18 cellular contexts compared by ENCODE assay signal in the genomic region with DNA sequence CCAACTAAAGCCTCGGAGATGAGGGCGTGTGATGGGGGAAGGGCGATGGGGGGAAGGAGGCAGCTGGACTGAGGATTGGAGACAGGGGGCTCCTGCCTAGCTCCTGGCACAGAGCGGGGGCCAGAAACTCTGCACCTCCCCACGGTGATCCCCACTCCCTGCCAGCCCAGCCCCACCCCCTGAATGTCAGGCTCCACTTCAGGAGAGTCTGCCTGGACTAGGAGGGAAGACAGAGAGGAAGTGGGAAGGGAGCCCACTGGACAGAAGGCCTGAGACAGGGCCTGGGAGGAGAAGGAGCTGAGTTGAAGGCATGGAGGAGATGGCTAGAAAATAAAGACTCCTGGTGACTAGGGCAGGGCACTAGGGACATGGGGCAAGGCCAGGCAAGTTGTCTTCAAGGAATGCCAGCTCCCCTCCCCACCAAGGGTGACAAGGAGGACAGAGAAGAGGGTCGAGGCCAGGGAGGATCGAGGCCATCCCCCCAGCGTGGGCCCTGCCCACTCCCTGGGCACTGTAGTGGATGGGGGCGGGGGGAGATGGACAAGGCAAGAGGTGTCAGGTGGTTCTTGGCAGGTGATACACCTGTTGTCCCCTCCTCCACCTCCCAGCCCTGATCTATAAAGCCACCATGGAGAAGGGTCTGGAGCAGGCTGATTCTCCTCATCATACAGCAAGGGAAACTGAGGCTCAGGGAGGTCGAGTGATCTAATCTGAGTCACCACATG. TPM values are rescaled to one million over a fixed set of nuclear protein-coding genes. Genes with fewer than 3 reads are reported as not detected.
A peak's percentile ranks its signal among the peaks of the same experiment; 100 is the strongest.
DNase-seq lines count a peak whose midpoint lies in the region; ATAC-seq and TF ChIP-seq lines count a peak whose summit lies in the region.
"Had no signal": no experiment of that assay in that cellular context is flagged by ENCODE, and none has a peak within 500 bp of the region (broad histone marks: within the 10 kb centered on the region; RNA-seq: fewer than 3 reads in every experiment).

No MANE protein-coding gene starts in this region.

- 0 out of 2 replicates have a peak overlapping the region, but pooled peaks have one; percentile 27 for H3K9ac ChIP-seq in BLaER1
- no peak overlapping the region for H3K9ac ChIP-seq in IMR-90 (ENCODE audit: low read depth, low read length)

- peak overlapping the region; percentile 33 for H2AFZ ChIP-seq in IMR-90 (replicated peaks; ENCODE audit: low read length, poor library complexity)

- H3K27me3 ChIP-seq in BLaER1 (peaks cover 6% of the 10 kb centered on the region; the same call in 1 of the 2 replicates), IMR-90 (ENCODE audit: control insufficient read depth, insufficient read depth, low read length) (peaks cover 79% of the 10 kb centered on the region)
- H3K27me3 ChIP-seq: Peyer's patch had no signal

- no peak overlapping the region for H3K56ac ChIP-seq in IMR-90 (ENCODE audit: extremely low read depth, insufficient read depth, low read length)

- in situ Hi-C loops in IMR-90 (cut with MboI; ENCODE audit: low sequenced_read_pairs), result no loop called here

- intact Hi-C loops in IMR-90 (cut with micrococcal nuclease), result no loop called here

- H3K18ac ChIP-seq in IMR-90 (ENCODE audit: low read depth, low read length), result no peak overlapping the region

- dilution Hi-C loops in IMR-90 (cut with HindIII; ENCODE audit: low sequenced_read_pairs, unreplicated experiment), result no loop called here

- no peak for DNase-seq in IMR-90
- peak; percentile 75 for DNase-seq in cerebellum (ENCODE audit: low spot score)
- DNase-seq in kidney glomerular epithelial cell (lab: John Stamatoyannopoulos, UW), result no peak
- no peak for DNase-seq in activated CD4-positive, alpha-beta T cell treated with anti-CD3 and anti-CD28 coated beads for 4 hours
- DNase-seq in DMS114 treated with DMSO at 0.1 percent for 48 hours (lab: John Stamatoyannopoulos, UW; ENCODE audit: unreplicated experiment), result no peak
- DNase-seq: ACHN; CD8-positive, alpha-beta memory T cell; GDM1; Karpas-422; NCI-H1694; NK-92 treated with Interleukin-12 subunit alpha and Interleukin-12 subunit beta, amount 100 ng/mL, for 24 hours; Peyer's patch had no signal

- H2BK5ac ChIP-seq in IMR-90 (ENCODE audit: low read depth, low read length, poor library complexity, severe bottlenecking), result no peak overlapping the region

- no peak overlapping the region for H2BK120ac ChIP-seq in IMR-90 (ENCODE audit: low read depth, low read length)

- H2AK9ac ChIP-seq in IMR-90 (replicated peaks; ENCODE audit: low read depth, low read length, poor library complexity), result no peak overlapping the region

- H3K14ac ChIP-seq in IMR-90 (replicated peaks; ENCODE audit: low read depth, low read length), result no peak overlapping the region

- no peak overlapping the region for H2AK5ac ChIP-seq in IMR-90 (ENCODE audit: low read depth, low read length)

- TF ChIP-seq POLR2A in IMR-90 (IDR thresholded peaks at IDR 0.05; ENCODE audit: low read depth, low read length), result no peak

- H3K4me2 ChIP-seq in BLaER1, result peak overlapping the region; percentile 90
- H3K4me2 ChIP-seq in IMR-90 (ENCODE audit: low read depth, low read length), result no peak overlapping the region

- CTCF ChIA-PET in IMR-90 (lab: Yijun Ruan, JAX), result interaction anchor here (1.2 kb wide), 1 partner anchor 28 kb away, joined by 3 read pairs; no protein-coding TSS in a partner anchor

- TF ChIP-seq CTCF in 22Rv1 (IDR thresholded peaks at IDR 0.05) (no peak), IMR-90 (conservative IDR thresholded peaks at IDR 0.05; ENCODE audit: low read depth, low read length) (no peak)

- H3K36me3 ChIP-seq in BLaER1, result no peaks in the 10 kb centered on the region
- no peaks in the 10 kb centered on the region for H3K36me3 ChIP-seq in IMR-90 (ENCODE audit: control insufficient read depth, insufficient read depth, low read length)
- H3K36me3 ChIP-seq: HAP-1, Peyer's patch, SJSA1 had no signal

- no peaks in the 10 kb centered on the region for H3K9me3 ChIP-seq in BLaER1
- no peaks in the 10 kb centered on the region for H3K9me3 ChIP-seq in IMR-90 (ENCODE audit: control insufficient read depth, insufficient read depth, low read length)
- H3K9me3 ChIP-seq: HAP-1, Peyer's patch, SJSA1 had no signal

- no peak for ATAC-seq in IMR-90 (ENCODE audit: low read depth)
- ATAC-seq in HG03135 (IDR thresholded peaks at IDR 0.05; ENCODE audit: unreplicated experiment), result no peak

- no peak overlapping the region for H4K91ac ChIP-seq in IMR-90 (ENCODE audit: insufficient read depth, low read depth, low read length)

- H3K9me1 ChIP-seq in IMR-90 (ENCODE audit: insufficient read depth, low read length), result no peaks in the 10 kb centered on the region

- no CpG with 5 or more reads among the region's 10 CpGs for WGBS in IMR-90 (ENCODE audit: extremely low coverage in 2 of 2, insufficient read length in 1 of 2), 2 experiments

- no peak overlapping the region for H2BK15ac ChIP-seq in IMR-90 (ENCODE audit: low read depth, low read length)

- no peak overlapping the region for H4K8ac ChIP-seq in IMR-90 (ENCODE audit: low read depth in 2 of 2, low read length in 2 of 2)

- TF ChIP-seq RAD21 in IMR-90 (IDR thresholded peaks at IDR 0.05; ENCODE audit: low read length), result no peak

- no peak overlapping the region for H3K4me3 ChIP-seq in BLaER1
- H3K4me3 ChIP-seq in IMR-90 (ENCODE audit: insufficient read depth, low read depth, low read length), result no peak overlapping the region
- H3K4me3 ChIP-seq: HAP-1, Peyer's patch, SJSA1 had no signal

- no peaks in the 10 kb centered on the region for H3K79me1 ChIP-seq in IMR-90 (ENCODE audit: low read depth in 1 of 2, low read length in 2 of 2)

- no peak overlapping the region for H2BK20ac ChIP-seq in IMR-90 (ENCODE audit: low read depth, low read length)

- BruUV-seq in IMR-90 (replicated peaks; lab: Mats Ljungman, UMichigan), result no TSS peak

- peaks cover 28% of the 10 kb centered on the region for H4K20me1 ChIP-seq in BLaER1
- no peaks in the 10 kb centered on the region; the same call in 1 of the 2 replicates for H4K20me1 ChIP-seq in IMR-90 (ENCODE audit: insufficient read depth, low read length)

- H3K4me1 ChIP-seq in BLaER1 (peaks cover 71% of the 10 kb centered on the region), IMR-90 (ENCODE audit: control insufficient read depth, insufficient read depth, low read length) (no peaks in the 10 kb centered on the region)
- H3K4me1 ChIP-seq: SJSA1 had no signal

- no peak overlapping the region for H3K4ac ChIP-seq in IMR-90 (ENCODE audit: low read depth, low read length)

- H3K23ac ChIP-seq in IMR-90 (ENCODE audit: low read depth, low read length), result no peak overlapping the region

- H3K27ac ChIP-seq in 22Rv1 (peak overlapping the region; percentile 55), BLaER1 (no peak overlapping the region), IMR-90 (ENCODE audit: insufficient read depth, low read length) (no peak overlapping the region)
- H3K27ac ChIP-seq: SJSA1 had no signal

- POLR2A ChIA-PET in IMR-90 (lab: Charles Lee; ENCODE audit: unreplicated experiment), result no interaction called here

- H4K5ac ChIP-seq in IMR-90 (ENCODE audit: low read depth, low read length), result no peak overlapping the region

TF ChIP-seq in IMR-90, 13 proteins besides CTCF, POLR2A, EP300 and RAD21:
- TF ChIP-seq CHD1 (IDR thresholded peaks at IDR 0.05; ENCODE audit: low read depth, low read length) (no peak), MAFK (IDR thresholded peaks at IDR 0.05; ENCODE audit: low read depth, low read length) (no peak), NFE2L2 (IDR thresholded peaks at IDR 0.05; ENCODE audit: low read depth, low read length) (no peak), BHLHE40 (IDR thresholded peaks at IDR 0.05; ENCODE audit: low read depth, low read length) (no peak), RCOR1 (IDR thresholded peaks at IDR 0.05; ENCODE audit: insufficient replicate concordance, low read length) (no peak), FOS (IDR thresholded peaks at IDR 0.05; ENCODE audit: low read depth, low read length) (no peak), SMC3 (IDR thresholded peaks at IDR 0.05; ENCODE audit: low read depth, low read length) (no peak), CEBPB (IDR thresholded peaks at IDR 0.05; ENCODE audit: low read depth, low read length) (no peak), RFX5 (IDR thresholded peaks at IDR 0.05; ENCODE audit: low read depth, low read length) (no peak), MAZ (IDR thresholded peaks at IDR 0.05; ENCODE audit: borderline replicate concordance, low read depth, low read length) (no peak), MXI1 (IDR thresholded peaks at IDR 0.05; ENCODE audit: borderline replicate concordance, low read depth, low read length) (no peak)
- TF ChIP-seq, protein P1, sequence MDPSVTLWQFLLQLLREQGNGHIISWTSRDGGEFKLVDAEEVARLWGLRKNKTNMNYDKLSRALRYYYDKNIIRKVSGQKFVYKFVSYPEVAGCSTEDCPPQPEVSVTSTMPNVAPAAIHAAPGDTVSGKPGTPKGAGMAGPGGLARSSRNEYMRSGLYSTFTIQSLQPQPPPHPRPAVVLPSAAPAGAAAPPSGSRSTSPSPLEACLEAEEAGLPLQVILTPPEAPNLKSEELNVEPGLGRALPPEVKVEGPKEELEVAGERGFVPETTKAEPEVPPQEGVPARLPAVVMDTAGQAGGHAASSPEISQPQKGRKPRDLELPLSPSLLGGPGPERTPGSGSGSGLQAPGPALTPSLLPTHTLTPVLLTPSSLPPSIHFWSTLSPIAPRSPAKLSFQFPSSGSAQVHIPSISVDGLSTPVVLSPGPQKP (IDR thresholded peaks at IDR 0.05; ENCODE audit: borderline replicate concordance, low read depth, low read length), result no peak
- TF ChIP-seq, protein P2, sequence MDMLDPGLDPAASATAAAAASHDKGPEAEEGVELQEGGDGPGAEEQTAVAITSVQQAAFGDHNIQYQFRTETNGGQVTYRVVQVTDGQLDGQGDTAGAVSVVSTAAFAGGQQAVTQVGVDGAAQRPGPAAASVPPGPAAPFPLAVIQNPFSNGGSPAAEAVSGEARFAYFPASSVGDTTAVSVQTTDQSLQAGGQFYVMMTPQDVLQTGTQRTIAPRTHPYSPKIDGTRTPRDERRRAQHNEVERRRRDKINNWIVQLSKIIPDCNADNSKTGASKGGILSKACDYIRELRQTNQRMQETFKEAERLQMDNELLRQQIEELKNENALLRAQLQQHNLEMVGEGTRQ (IDR thresholded peaks at IDR 0.05; ENCODE audit: low read depth, low read length), result no peak

RNA-seq across cellular contexts. Expression of gene SRCIN1, which starts 19.8 kb away (rescaled TPM):
- total RNA-seq in IMR-90 (2012; rRNA removed) (not detected in 2 replicates), cerebellum (34.7 TPM)
- polyA plus RNA-seq in IMR-90 (2012; rRNA removed), result not detected in 2 replicates
- polyA plus RNA-seq in IMR-90 (2012; cell fraction: cytosol; rRNA removed), result 0.01 TPM in 1 of 2 replicates, not detected in the other
- 0.13 and 0.15 TPM in 2 replicates for polyA plus RNA-seq in IMR-90 (2012; cell fraction: nucleus; rRNA removed; ENCODE audit: low replicate concordance)
- total RNA-seq: SJSA1 had no signal
- polyA plus RNA-seq: CD8-positive, alpha-beta memory T cell; IgD-negative memory B cell had no signal

Comparison
In these comparisons a context has a peak if more than half of its experiments do, and no peak if none do; other contexts are left out.
1. RNA of gene SRCIN1, which starts 19.8 kb away (total RNA-seq): 34.7 TPM in cerebellum (single experiment); not detected in IMR-90; every median in the first group is over 10 times any median in the second.